Comparison of ENCODE assay signal across 26 cellular contexts in the genomic region with DNA sequence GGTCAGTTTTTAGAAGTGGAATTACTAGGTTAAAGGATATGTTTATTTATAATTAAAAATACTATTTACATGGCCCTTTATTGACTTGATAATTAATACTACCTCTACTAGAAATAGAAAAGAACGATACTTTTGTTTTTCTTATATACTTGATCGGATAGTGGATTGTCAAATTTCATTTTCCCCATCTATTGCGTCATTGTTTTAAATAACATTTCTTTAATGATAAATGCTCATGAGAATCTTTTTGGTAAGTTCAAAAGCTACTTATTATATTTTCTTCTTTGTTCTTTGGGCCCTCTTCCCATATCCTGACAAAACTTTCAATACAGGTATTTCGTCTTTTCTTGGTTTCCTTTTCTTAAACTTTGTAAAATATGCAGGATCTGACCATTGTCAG.
"Had no signal": no experiment of that assay in that cellular context is flagged by ENCODE, and none has a peak within 500 bp of the region (broad histone marks: within the 10 kb centered on the region; RNA-seq: fewer than 3 reads in every experiment).

No MANE protein-coding gene starts in this region.

- H3K9me3 ChIP-seq: ovary, psoas muscle, right lobe of liver, sigmoid colon, spleen, stomach, thoracic aorta, thyroid gland, tibial nerve, upper lobe of left lung, vagina had no signal

- H3K4me2 ChIP-seq: neural progenitor cell, smooth muscle cell had no signal

- H2AFZ ChIP-seq: neural progenitor cell, parathyroid adenoma had no signal

- H3K4me3 ChIP-seq: neural progenitor cell, ovary, psoas muscle, right lobe of liver, sigmoid colon, smooth muscle cell, spleen, stomach, thoracic aorta, thyroid gland, tibial nerve, upper lobe of left lung, vagina had no signal

- DNase-seq: natural killer cell; occipital lobe; ovary; posterior cingulate gyrus; psoas muscle; right cardiac atrium; right lobe of liver; sigmoid colon; spleen; stimulated activated CD4-positive, alpha-beta T cell treated with anti-CD3 and anti-CD28 coated beads, Interleukin-12 subunit alpha, Interleukin-12 subunit beta, amount 100 ng/mL, for 4 hours; stimulated activated CD4-positive, alpha-beta T cell treated with anti-CD3 and anti-CD28 coated beads, Interleukin-1b, Interleukin-23, amount 100 ng/mL, for 48 hours; stimulated activated CD4-positive, alpha-beta T cell treated with anti-CD3 and anti-CD28 coated beads, Interleukin-4, amount 100 ng/mL, for 24 hours; stimulated activated naive B cell treated with anti-CD40 and anti-IgM and Interleukin-4, amounts not matched to agents 10 μg/mL and 1 μg/mL and 100 μg/mL, for 72 hours; stimulated activated naive CD4-positive, alpha-beta T cell treated with Interleukin-2 at 50 U/mL for 16 hours; stomach; thyroid gland; trophoblast cell; upper lobe of left lung had no signal

- H3K36me3 ChIP-seq: neural progenitor cell, ovary, right lobe of liver, sigmoid colon, spleen, stomach, thoracic aorta, thyroid gland, tibial nerve, upper lobe of left lung, vagina had no signal

- FAIRE-seq: urothelium cell line had no signal

- H3K27ac ChIP-seq: neural progenitor cell, ovary, parathyroid adenoma, psoas muscle, right lobe of liver, sigmoid colon, spleen, stomach, thoracic aorta, thyroid gland, tibial nerve, upper lobe of left lung, vagina had no signal

- H3K79me2 ChIP-seq: parathyroid adenoma had no signal

- ATAC-seq: natural killer cell; psoas muscle; right cardiac atrium; right lobe of liver; stimulated activated effector memory CD8-positive, alpha-beta T cell treated with anti-CD3 and anti-CD28 coated beads, Interleukin-12 subunit alpha, Interleukin-12 subunit beta, amount 100 ng/mL, for 72 hours; stimulated activated naive B cell treated with anti-CD40 and anti-IgM and Interleukin-4, amounts not matched to agents 10 μg/mL and 1 μg/mL and 100 μg/mL, for 72 hours had no signal

- H3K4me1 ChIP-seq: neural progenitor cell, parathyroid adenoma, psoas muscle, right lobe of liver, sigmoid colon, spleen, stomach, thyroid gland, tibial nerve, upper lobe of left lung, vagina had no signal

- H3K9ac ChIP-seq: neural progenitor cell, parathyroid adenoma had no signal

- H3K27me3 ChIP-seq: neural progenitor cell, ovary, right lobe of liver, sigmoid colon, spleen, stomach, thyroid gland, tibial nerve, upper lobe of left lung, vagina had no signal
